Comparison of ENCODE assay signal across 9 cellular contexts in the genomic region with DNA sequence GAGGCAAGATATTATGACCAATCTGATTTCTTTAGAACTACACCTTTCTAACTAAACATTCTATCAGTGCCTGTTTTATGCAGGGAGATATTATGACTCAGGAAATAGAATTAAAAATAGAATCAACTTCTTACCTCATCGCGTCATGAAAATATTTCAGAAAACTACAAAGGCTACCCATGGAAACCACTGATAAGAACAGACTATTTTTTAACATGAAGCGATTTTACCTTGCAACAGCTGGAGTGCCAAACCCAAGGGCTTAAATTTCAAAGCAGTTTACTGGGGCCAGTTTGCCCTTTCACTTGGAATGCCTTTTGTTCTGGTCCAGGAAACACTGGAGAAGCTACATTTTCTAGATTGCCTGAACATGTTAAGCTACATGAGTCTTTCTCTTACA.
A peak's percentile ranks its signal among the peaks of the same experiment; 100 is the strongest.
DNase-seq lines count a peak whose midpoint lies in the region; ATAC-seq and TF ChIP-seq lines count a peak whose summit lies in the region.
"Had no signal": no experiment of that assay in that cellular context is flagged by ENCODE, and none has a peak within 500 bp of the region (broad histone marks: within the 10 kb centered on the region; RNA-seq: fewer than 3 reads in every experiment).

No MANE protein-coding gene starts in this region.

- H3K79me2 ChIP-seq in SK-N-SH (ENCODE audit: insufficient read depth) = peaks cover 55% of the 10 kb centered on the region

- no peak for TF ChIP-seq EP300 in SK-N-SH (IDR thresholded peaks at IDR 0.05; ENCODE audit: borderline replicate concordance in 1 of 2, low read depth in 1 of 2, low read length in 1 of 2)

- H3K9ac ChIP-seq in HUES48 (ENCODE audit: low read depth, low read length) (no peak overlapping the region), SK-N-SH (peak overlapping the region; percentile 4; the same call in 1 of the 2 replicates)

- no peak for TF ChIP-seq POLR2A in prostate gland (IDR thresholded peaks at IDR 0.05)
- TF ChIP-seq POLR2A in Peyer's patch (IDR thresholded peaks at IDR 0.05) = no peak

- H3K9me2 ChIP-seq in SK-N-SH = no peaks in the 10 kb centered on the region

- peaks cover 33% of the 10 kb centered on the region for H3K4me1 ChIP-seq in HUES48 (ENCODE audit: control insufficient read depth, insufficient read depth, low read length)
- peaks cover 23 to 29% of the 10 kb centered on the region in 2 experiments; a peak in 3 of 4 replicates for H3K4me1 ChIP-seq in SK-N-SH (ENCODE audit: control insufficient read depth in 1 of 2, insufficient read depth in 2 of 2, low read depth in 1 of 2, low read length in 1 of 2)
- H3K4me1 ChIP-seq in foreskin keratinocyte = peaks cover 9% of the 10 kb centered on the region
- no peaks in the 10 kb centered on the region for H3K4me1 ChIP-seq in prostate gland (replicated peaks)
- H3K4me1 ChIP-seq in Peyer's patch = peaks cover 0 to 16% (median 0%) of the 10 kb centered on the region in 4 donors
- H3K4me1 ChIP-seq: colonic mucosa had no signal

- 65% methylated on average over 3 of the region's 3 CpGs for WGBS in SK-N-SH (ENCODE audit: low lambda C conversion rate)
- WGBS in prostate gland = 24% methylated on average over 3 of the region's 3 CpGs

- H3K4me3 Mint-ChIP-seq in activated T-helper 1 cell treated with anti-CD3 and anti-CD28 coated beads, Interleukin-12 subunit alpha, Interleukin-12 subunit beta, Interleukin-2, Interleukin-4 antibody, amounts not matched to agents 30 ng/mL and 10 ng/mL and 1 ng/mL, durations not matched to agents 14 hours and 24 hours and 36 hours = no peak overlapping the region

- H3K36me3 Mint-ChIP-seq in activated T-helper 1 cell treated with anti-CD3 and anti-CD28 coated beads, Interleukin-12 subunit alpha, Interleukin-12 subunit beta, Interleukin-2, Interleukin-4 antibody, amounts not matched to agents 30 ng/mL and 10 ng/mL and 1 ng/mL, durations not matched to agents 14 hours and 24 hours and 36 hours (ENCODE audit: low read depth) = no peaks in the 10 kb centered on the region

- CTCF ChIA-PET in SK-N-SH (lab: Yijun Ruan, JAX) = interaction anchor here (1.7 kb wide), 1 partner anchor 29 kb away, joined by 8 read pairs; no protein-coding TSS in a partner anchor

- no peaks in the 10 kb centered on the region for H3K4me1 Mint-ChIP-seq in activated T-helper 1 cell treated with anti-CD3 and anti-CD28 coated beads, Interleukin-12 subunit alpha, Interleukin-12 subunit beta, Interleukin-2, Interleukin-4 antibody, amounts not matched to agents 30 ng/mL and 10 ng/mL and 1 ng/mL, durations not matched to agents 14 hours and 24 hours and 36 hours (ENCODE audit: low read depth)

- intact Hi-C loops in prostate gland (cut with DNase I) = no loop called here
- intact Hi-C loops in activated T-helper 1 cell treated with anti-CD3 and anti-CD28 coated beads, Interleukin-12 subunit alpha, Interleukin-12 subunit beta, Interleukin-2, Interleukin-4 antibody, amounts not matched to agents 30 ng/mL and 10 ng/mL and 1 ng/mL, durations not matched to agents 14 hours and 24 hours and 36 hours (cut with micrococcal nuclease) = no loop called here

- no peak for TF ChIP-seq CTCF in SK-N-SH (IDR thresholded peaks at IDR 0.05)
- TF ChIP-seq CTCF in foreskin keratinocyte (conservative IDR thresholded peaks at IDR 0.05) = no peak
- TF ChIP-seq CTCF in prostate gland (IDR thresholded peaks at IDR 0.05) = no peak
- TF ChIP-seq CTCF in GM20000 (IDR thresholded peaks at IDR 0.05; ENCODE audit: extremely low read depth, missing control alignments) = no peak
- TF ChIP-seq CTCF in Peyer's patch (IDR thresholded peaks at IDR 0.05) = no peak

- no peaks in the 10 kb centered on the region for H3K27me3 Mint-ChIP-seq in activated T-helper 1 cell treated with anti-CD3 and anti-CD28 coated beads, Interleukin-12 subunit alpha, Interleukin-12 subunit beta, Interleukin-2, Interleukin-4 antibody, amounts not matched to agents 30 ng/mL and 10 ng/mL and 1 ng/mL, durations not matched to agents 14 hours and 24 hours and 36 hours (ENCODE audit: insufficient read depth)

- POLR2A ChIA-PET in SK-N-SH (lab: Yijun Ruan, JAX) = interaction anchor here (0.7 to 1.4 kb wide), 2 partner anchors 12 to 23 kb away, joined by 3 read pairs; no protein-coding TSS in a partner anchor

- no peak overlapping the region for H2AFZ ChIP-seq in SK-N-SH (ENCODE audit: low read depth)

- H3K4me2 ChIP-seq in SK-N-SH = no peak overlapping the region

- peak overlapping the region; percentile 11 for H3K27ac ChIP-seq in HUES48 (ENCODE audit: low read depth, low read length)
- peak overlapping the region; percentile 50 to 58 for H3K27ac ChIP-seq in SK-N-SH (ENCODE audit: low read depth in 2 of 2, low read length in 1 of 2)
- no peak overlapping the region for H3K27ac ChIP-seq in foreskin keratinocyte
- H3K27ac ChIP-seq in prostate gland = peak overlapping the region in 1 of 2 donors; percentile 28
- peak overlapping the region in 1 of 4 donors; percentile 15 for H3K27ac ChIP-seq in Peyer's patch
- H3K27ac ChIP-seq: colonic mucosa had no signal

- ATAC-seq in foreskin keratinocyte (peak; percentile 32), HG03571 (IDR thresholded peaks at IDR 0.05; ENCODE audit: unreplicated experiment) (no peak)

- no peak for TF ChIP-seq RAD21 in SK-N-SH (IDR thresholded peaks at IDR 0.05; ENCODE audit: low read length)

- H3K9me3 ChIP-seq in HUES48 (ENCODE audit: control insufficient read depth, insufficient read depth, low read length) = no peaks in the 10 kb centered on the region
- no peaks in the 10 kb centered on the region for H3K9me3 ChIP-seq in SK-N-SH
- no peaks in the 10 kb centered on the region for H3K9me3 ChIP-seq in prostate gland
- H3K9me3 ChIP-seq in Peyer's patch = no peaks in the 10 kb centered on the region
- H3K9me3 ChIP-seq: colonic mucosa had no signal

- H3K9me3 Mint-ChIP-seq in activated T-helper 1 cell treated with anti-CD3 and anti-CD28 coated beads, Interleukin-12 subunit alpha, Interleukin-12 subunit beta, Interleukin-2, Interleukin-4 antibody, amounts not matched to agents 30 ng/mL and 10 ng/mL and 1 ng/mL, durations not matched to agents 14 hours and 24 hours and 36 hours = no peaks in the 10 kb centered on the region

- H4K20me1 ChIP-seq in SK-N-SH (ENCODE audit: insufficient read depth) = no peaks in the 10 kb centered on the region

- H3K36me3 ChIP-seq in HUES48 (ENCODE audit: control insufficient read depth, insufficient read depth, low read length) (peaks cover 47% of the 10 kb centered on the region), SK-N-SH (replicated peaks in 1 of 2; ENCODE audit: control insufficient read depth in 1 of 2, insufficient read depth in 2 of 2, low read length in 1 of 2) (peaks cover 68 to 92% of the 10 kb centered on the region in 2 experiments), prostate gland (no peaks in the 10 kb centered on the region), Peyer's patch (no peaks in the 10 kb centered on the region)
- H3K36me3 ChIP-seq: colonic mucosa had no signal

- DNase-seq in SK-N-SH (no peak), foreskin keratinocyte (peak; percentile 44 to 65), prostate gland (ENCODE audit: low spot score) (peak; percentile 16), GM20000 (ENCODE audit: low spot score) (no peak), Peyer's patch (no peak)
- DNase-seq in activated T-helper 1 cell treated with anti-CD3 and anti-CD28 coated beads, Interleukin-12 subunit alpha, Interleukin-12 subunit beta, Interleukin-2, Interleukin-4 antibody, amounts not matched to agents 30 ng/mL and 10 ng/mL and 1 ng/mL, durations not matched to agents 14 hours and 24 hours and 36 hours (ENCODE audit: low spot score) = no peak
- DNase-seq: colonic mucosa had no signal

- H3F3A ChIP-seq in SK-N-SH (replicated peaks; ENCODE audit: insufficient read depth) = peaks cover 18% of the 10 kb centered on the region

- H3K27me3 ChIP-seq in HUES48 (ENCODE audit: control insufficient read depth, insufficient read depth, low read length) (no peaks in the 10 kb centered on the region), SK-N-SH (ENCODE audit: insufficient read depth) (no peaks in the 10 kb centered on the region), foreskin keratinocyte (no peaks in the 10 kb centered on the region), prostate gland (replicated peaks; ENCODE audit: insufficient read depth) (no peaks in the 10 kb centered on the region), Peyer's patch (no peaks in the 10 kb centered on the region)
- H3K27me3 ChIP-seq: colonic mucosa had no signal

- H3K27ac Mint-ChIP-seq in activated T-helper 1 cell treated with anti-CD3 and anti-CD28 coated beads, Interleukin-12 subunit alpha, Interleukin-12 subunit beta, Interleukin-2, Interleukin-4 antibody, amounts not matched to agents 30 ng/mL and 10 ng/mL and 1 ng/mL, durations not matched to agents 14 hours and 24 hours and 36 hours = no peak overlapping the region

- no peak overlapping the region for H3K4me3 ChIP-seq in HUES48 (ENCODE audit: low read depth, low read length)
- no peak overlapping the region for H3K4me3 ChIP-seq in SK-N-SH (ENCODE audit: low read depth in 2 of 2, low read length in 1 of 2)
- H3K4me3 ChIP-seq in prostate gland = no peak overlapping the region
- no peak overlapping the region for H3K4me3 ChIP-seq in Peyer's patch
- H3K4me3 ChIP-seq: colonic mucosa had no signal

TF ChIP-seq in SK-N-SH, 30 proteins besides CTCF, POLR2A, EP300 and RAD21:
- no peak for TF ChIP-seq GABPA (IDR thresholded peaks at IDR 0.05; ENCODE audit: low read depth)
- no peak for TF ChIP-seq FOXM1 (IDR thresholded peaks at IDR 0.05; ENCODE audit: low read depth)
- no peak for TF ChIP-seq RCOR1 (IDR thresholded peaks at IDR 0.05; ENCODE audit: low read length)
- TF ChIP-seq TAF1 (IDR thresholded peaks at IDR 0.05; ENCODE audit: borderline replicate concordance, low read depth, low read length) = no peak

Comparison
In these comparisons a context has a peak if more than half of its experiments do, and no peak if none do; other contexts are left out.
1. DNase-seq: peak in foreskin keratinocyte (2 of 2) and prostate gland (single experiment); none in SK-N-SH (single experiment), GM20000 (single experiment), activated T-helper 1 cell treated with anti-CD3 and anti-CD28 coated beads, Interleukin-12 subunit alpha, Interleukin-12 subunit beta, Interleukin-2, Interleukin-4 antibody, amounts not matched to agents 30 ng/mL and 10 ng/mL and 1 ng/mL, durations not matched to agents 14 hours and 24 hours and 36 hours (single experiment) and Peyer's patch (0 of 3).